In the genomic region with DNA sequence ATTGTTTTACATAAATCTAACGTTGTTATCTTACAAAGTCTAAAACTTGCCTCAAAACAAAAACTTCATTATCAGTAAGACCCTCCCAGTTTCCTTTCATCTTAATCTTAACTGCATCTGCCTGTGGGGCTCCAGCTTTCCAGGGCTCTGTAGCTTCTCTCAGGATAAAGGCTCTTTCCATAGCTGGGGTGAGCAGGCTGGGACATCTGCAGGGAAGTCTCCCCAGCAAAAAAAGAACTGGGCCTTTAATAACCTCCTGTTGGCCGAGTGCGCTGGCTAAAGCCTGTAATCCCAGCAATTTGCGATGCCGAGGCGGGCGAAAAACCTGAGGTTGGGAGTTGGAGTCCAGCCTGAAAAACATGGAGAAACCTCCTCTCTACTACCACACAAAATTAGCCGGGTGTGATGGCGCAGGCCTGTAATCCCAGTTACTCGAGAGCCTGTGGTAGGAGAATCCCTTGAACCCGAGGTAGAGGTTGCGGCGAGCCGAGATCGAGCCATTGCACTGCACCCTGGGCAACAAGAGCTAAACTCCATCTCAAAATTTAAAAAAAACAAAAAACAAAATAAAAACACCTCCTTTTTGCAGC, we compare ENCODE assay signal across 9 cellular contexts.
DNase-seq lines count a peak whose midpoint lies in the region; ATAC-seq and TF ChIP-seq lines count a peak whose summit lies in the region.
"Had no signal": no experiment of that assay in that cellular context is flagged by ENCODE, and none has a peak within 500 bp of the region (broad histone marks: within the 10 kb centered on the region; RNA-seq: fewer than 3 reads in every experiment).

No MANE protein-coding gene starts in this region.

- peaks cover 26% of the 10 kb centered on the region for H3K4me1 Mint-ChIP-seq in GM23338

- H3K4me1 ChIP-seq in GM23338 (ENCODE audit: insufficient read depth) (peaks cover 19% of the 10 kb centered on the region), iPS-20b (ENCODE audit: insufficient read depth, low read length) (peaks cover 6% of the 10 kb centered on the region; the same call in 1 of the 2 replicates), skeletal muscle satellite cell (ENCODE audit: control insufficient read depth, insufficient read depth, low read length) (no peaks in the 10 kb centered on the region)

- peaks cover 12% of the 10 kb centered on the region for H3K9me3 Mint-ChIP-seq in GM23338

- H3K27me3 ChIP-seq in GM23338 (ENCODE audit: insufficient read depth) (no peaks in the 10 kb centered on the region), iPS-20b (ENCODE audit: insufficient read depth, low read length) (no peaks in the 10 kb centered on the region), skeletal muscle satellite cell (ENCODE audit: control insufficient read depth, insufficient read depth, low read length) (no peaks in the 10 kb centered on the region)

- H3K27ac ChIP-seq in GM23338 (ENCODE audit: low read depth) (peak overlapping the region; percentile 99), angular gyrus (ENCODE audit: low read depth, low read length) (peak overlapping the region; percentile 70), iPS-20b (ENCODE audit: low read length) (no peak overlapping the region)

- H3K36me3 ChIP-seq in GM23338 (ENCODE audit: insufficient read depth) (peaks cover 18% of the 10 kb centered on the region; the same call in 1 of the 2 replicates), iPS-20b (ENCODE audit: insufficient read depth, low read depth, low read length) (peaks cover 49% of the 10 kb centered on the region; the same call in 1 of the 2 replicates), skeletal muscle satellite cell (ENCODE audit: insufficient read depth, low read length) (no peaks in the 10 kb centered on the region)

- peaks cover 42% of the 10 kb centered on the region for H4K20me1 ChIP-seq in GM23338 (replicated peaks; ENCODE audit: insufficient read depth)

- H3K4me2 ChIP-seq in GM23338 (peak overlapping the region; percentile 96), skeletal muscle satellite cell (ENCODE audit: low read length) (peak overlapping the region; percentile 91)

- H3K27me3 Mint-ChIP-seq in GM23338 (ENCODE audit: insufficient read depth, low read depth, poor library complexity): peaks cover 18% of the 10 kb centered on the region

- H3K4me3 ChIP-seq in GM23338 (peak overlapping the region; percentile 79), iPS-20b (ENCODE audit: low read length) (peak overlapping the region; percentile 99), skeletal muscle satellite cell (ENCODE audit: low read length) (peak overlapping the region; percentile 87)

- H3K36me3 Mint-ChIP-seq in GM23338 (ENCODE audit: low read depth): peaks cover 68% of the 10 kb centered on the region

- H3K9me3 ChIP-seq in iPS-20b (ENCODE audit: insufficient read depth, low read depth, low read length) (no peaks in the 10 kb centered on the region; the same call in 1 of the 2 replicates), skeletal muscle satellite cell (replicated peaks; ENCODE audit: low read length) (no peaks in the 10 kb centered on the region)

- peak overlapping the region; percentile 100 for H3K9ac ChIP-seq in iPS-20b (ENCODE audit: low read depth, low read length)
- peak overlapping the region; percentile 95 for H3K9ac ChIP-seq in skeletal muscle satellite cell (ENCODE audit: low read depth, low read length)

- ATAC-seq in GM23338: no peak
- ATAC-seq in HG02623 (IDR thresholded peaks at IDR 0.05; ENCODE audit: unreplicated experiment): no peak

- DNase-seq in GM23338 (ENCODE audit: low spot score) (no peak), NCI-H1436 (lab: John Stamatoyannopoulos, UW) (no peak), activated gamma-delta T cell treated with Interleukin-2 at 50 U/mL for 16 hours (no peak), NCI-H1105 treated with DMSO at 0.1 percent for 48 hours (lab: John Stamatoyannopoulos, UW) (no peak)
- DNase-seq: NK-92 treated with Interleukin-12 subunit alpha and Interleukin-12 subunit beta, amount 100 ng/mL, for 24 hours had no signal

- no peaks in the 10 kb centered on the region for H3K9me2 ChIP-seq in GM23338 (ENCODE audit: insufficient read depth)

- H3F3A ChIP-seq in GM23338 (replicated peaks; ENCODE audit: low read depth): no peaks in the 10 kb centered on the region

- H3K79me2 ChIP-seq in GM23338 (replicated peaks; ENCODE audit: insufficient read depth): peaks cover 70% of the 10 kb centered on the region

- no peak overlapping the region for H2AFZ ChIP-seq in GM23338

- peak overlapping the region; percentile 100 for H3K4me3 Mint-ChIP-seq in GM23338

- no peak for TF ChIP-seq CTCF in GM23338 (conservative IDR thresholded peaks at IDR 0.05; ENCODE audit: low read depth in 2 of 2)

- peak overlapping the region; percentile 85 for H3K27ac Mint-ChIP-seq in GM23338

TF ChIP-seq in GM23338, 12 proteins besides CTCF, POLR2A, EP300 and RAD21:
- TF ChIP-seq STAT1 (IDR thresholded peaks at IDR 0.05; ENCODE audit: unreplicated experiment) (no peak), ZNF331 (CRISPR knock-in tag; IDR thresholded peaks at IDR 0.05; ENCODE audit: low read depth) (no peak), JUNB (IDR thresholded peaks at IDR 0.05; ENCODE audit: unreplicated experiment) (no peak), ZNF114 (CRISPR knock-in tag; IDR thresholded peaks at IDR 0.05) (no peak), EZH2 (IDR thresholded peaks at IDR 0.05; ENCODE audit: low read depth, unreplicated experiment) (no peak)
